Comparison of ENCODE assay signal across 21 cellular contexts in genomic region chr11:32262367-32262766, GRCh38.
DNase-seq lines count a peak whose midpoint lies in the region; ATAC-seq and TF ChIP-seq lines count a peak whose summit lies in the region.
"Had no signal": no experiment of that assay in that cellular context is flagged by ENCODE, and none has a peak within 500 bp of the region (broad histone marks: within the 10 kb centered on the region; RNA-seq: fewer than 3 reads in every experiment).

No MANE protein-coding gene starts in this region.

- 24 to 65% methylated on average over 1 of the region's 1 CpG for WGBS in heart right ventricle, 2 donors

- H3K27ac Mint-ChIP-seq in nephron, result peak overlapping the region; percentile 77 to 99 (median 87)
- H3K27ac Mint-ChIP-seq: CD14-positive monocyte; CD4-positive, alpha-beta T cell; CD8-positive, alpha-beta memory T cell; HFFc6 had no signal

- H3K4me3 Mint-ChIP-seq in nephron, result no peak overlapping the region
- H3K4me3 Mint-ChIP-seq: CD14-positive monocyte; CD4-positive, alpha-beta T cell; CD8-positive, alpha-beta memory T cell; HFFc6 had no signal

- no peaks in the 10 kb centered on the region for H3K4me1 ChIP-seq in NT2/D1 (ENCODE audit: insufficient read depth, insufficient read length)
- H3K4me1 ChIP-seq in heart right ventricle, result no peaks in the 10 kb centered on the region
- H3K4me1 ChIP-seq: BE2C, HAP-1 had no signal

- H3K4me3 ChIP-seq in NT2/D1 (ENCODE audit: insufficient read length, low read depth) (no peak overlapping the region), heart right ventricle (no peak overlapping the region)
- H3K4me3 ChIP-seq: BLaER1 treated with 17β-estradiol and CSF1 and Interleukin-3, amounts not matched to agents 10 nM and 100 nM; GM23248; HAP-1 had no signal

- H3K27me3 ChIP-seq in NT2/D1 (ENCODE audit: insufficient read depth, insufficient read length) (no peaks in the 10 kb centered on the region), heart right ventricle (peaks cover 0 to 2% (median 0%) of the 10 kb centered on the region in 7 donors)
- H3K27me3 ChIP-seq: BE2C; BLaER1 treated with 17β-estradiol and CSF1 and Interleukin-3, amounts not matched to agents 10 nM and 100 nM had no signal

- H3K36me3 ChIP-seq in NT2/D1 (ENCODE audit: insufficient read depth, insufficient read length, low read length) (no peaks in the 10 kb centered on the region), heart right ventricle (no peaks in the 10 kb centered on the region)
- H3K36me3 ChIP-seq: BE2C; BLaER1 treated with 17β-estradiol and CSF1 and Interleukin-3, amounts not matched to agents 10 nM and 100 nM; HAP-1 had no signal

- intact Hi-C loops in heart right ventricle (cut with DNase I), result no loop called here

- DNase-seq in ELF-1 (ENCODE audit: low read depth, low spot score), result peak; percentile 18
- peak; percentile 15 for DNase-seq in NT2/D1 (ENCODE audit: low read depth, low spot score)
- DNase-seq in iPS DF 19.7 (ENCODE audit: low read depth, low spot score), result peak; percentile 9
- no peak for DNase-seq in NCI-H510A treated with DMSO at 0.1 percent for 48 hours (lab: John Stamatoyannopoulos, UW)
- DNase-seq in heart right ventricle, result no peak
- DNase-seq in cerebellar nuclear complex (lab: John Stamatoyannopoulos, UW), result no peak
- DNase-seq: BE2C; CD4-positive, alpha-beta T cell; CD8-positive, alpha-beta memory T cell; DMS 273 treated with DMSO at 0.1 percent for 48 hours; DMS79; EL; GF-D8; GM23248; HFFc6 had no signal

- H3K9me3 Mint-ChIP-seq in nephron, result peaks cover 6% of the 10 kb centered on the region
- H3K9me3 Mint-ChIP-seq: CD14-positive monocyte; CD4-positive, alpha-beta T cell; CD8-positive, alpha-beta memory T cell; HFFc6 had no signal

- no peak for TF ChIP-seq CTCF in nephron (IDR thresholded peaks at IDR 0.05; ENCODE audit: unreplicated experiment in 3 of 3)
- TF ChIP-seq CTCF in heart right ventricle (IDR thresholded peaks at IDR 0.05), result no peak

- no peaks in the 10 kb centered on the region for H3K9me3 ChIP-seq in NT2/D1 (ENCODE audit: insufficient read depth, low read length)
- no peaks in the 10 kb centered on the region for H3K9me3 ChIP-seq in heart right ventricle
- H3K9me3 ChIP-seq: BE2C; BLaER1 treated with 17β-estradiol and CSF1 and Interleukin-3, amounts not matched to agents 10 nM and 100 nM; HAP-1 had no signal

- no peak overlapping the region for H3K27ac ChIP-seq in heart right ventricle
- H3K27ac ChIP-seq: 22Rv1; BLaER1 treated with 17β-estradiol and CSF1 and Interleukin-3, amounts not matched to agents 10 nM and 100 nM; GM23248 had no signal

- peaks cover 5% of the 10 kb centered on the region for H3K36me3 Mint-ChIP-seq in nephron (ENCODE audit: low read depth)
- H3K36me3 Mint-ChIP-seq: CD14-positive monocyte; CD8-positive, alpha-beta memory T cell had no signal

- H3K9ac ChIP-seq in NT2/D1 (ENCODE audit: insufficient read length, low read depth), result no peak overlapping the region
- H3K9ac ChIP-seq: BLaER1 treated with 17β-estradiol and CSF1 and Interleukin-3, amounts not matched to agents 10 nM and 100 nM; GM23248 had no signal

- peaks cover 67% of the 10 kb centered on the region for H3K4me1 Mint-ChIP-seq in nephron
- H3K4me1 Mint-ChIP-seq: CD8-positive, alpha-beta memory T cell had no signal

- no peak for ATAC-seq in heart right ventricle
- ATAC-seq in HG02938 (IDR thresholded peaks at IDR 0.05; ENCODE audit: unreplicated experiment), result no peak

- no peaks in the 10 kb centered on the region for H3K27me3 Mint-ChIP-seq in nephron (ENCODE audit: low read depth)

Comparison
In these comparisons a context has a peak if more than half of its experiments do, and no peak if none do; other contexts are left out.
1. DNase-seq: peak in ELF-1 (single experiment), NT2/D1 (single experiment) and iPS DF 19.7 (single experiment); none in NCI-H510A treated with DMSO at 0.1 percent for 48 hours (single experiment), heart right ventricle (0 of 2) and cerebellar nuclear complex (0 of 2).